1 cellular context compared by ENCODE assay signal in the genomic region with DNA sequence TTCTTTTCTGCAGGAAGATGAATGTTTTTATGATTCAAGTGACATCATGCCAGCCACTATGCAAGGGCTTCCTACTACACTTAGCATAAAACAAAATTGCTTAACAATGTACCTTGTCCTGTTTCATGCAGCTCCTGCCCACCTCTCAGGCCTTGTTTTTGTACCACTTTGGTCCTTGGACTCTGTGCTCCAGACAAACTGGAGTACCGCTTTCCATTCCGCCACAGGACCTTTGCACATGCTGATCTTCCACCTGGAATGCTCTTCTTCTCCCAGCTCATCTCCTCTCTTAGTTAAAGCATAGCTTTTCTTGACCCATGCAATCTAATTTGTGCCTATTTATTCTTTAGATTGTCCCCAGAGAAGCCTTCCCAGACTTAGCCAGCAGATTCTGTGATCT.
TF ChIP-seq lines count a peak whose summit lies in the region.

No MANE protein-coding gene starts in this region.

TF ChIP-seq in HepG2, 621 proteins besides CTCF, POLR2A, EP300 and RAD21 (continued from another document and continues in another):
- TF ChIP-seq, protein P1, sequence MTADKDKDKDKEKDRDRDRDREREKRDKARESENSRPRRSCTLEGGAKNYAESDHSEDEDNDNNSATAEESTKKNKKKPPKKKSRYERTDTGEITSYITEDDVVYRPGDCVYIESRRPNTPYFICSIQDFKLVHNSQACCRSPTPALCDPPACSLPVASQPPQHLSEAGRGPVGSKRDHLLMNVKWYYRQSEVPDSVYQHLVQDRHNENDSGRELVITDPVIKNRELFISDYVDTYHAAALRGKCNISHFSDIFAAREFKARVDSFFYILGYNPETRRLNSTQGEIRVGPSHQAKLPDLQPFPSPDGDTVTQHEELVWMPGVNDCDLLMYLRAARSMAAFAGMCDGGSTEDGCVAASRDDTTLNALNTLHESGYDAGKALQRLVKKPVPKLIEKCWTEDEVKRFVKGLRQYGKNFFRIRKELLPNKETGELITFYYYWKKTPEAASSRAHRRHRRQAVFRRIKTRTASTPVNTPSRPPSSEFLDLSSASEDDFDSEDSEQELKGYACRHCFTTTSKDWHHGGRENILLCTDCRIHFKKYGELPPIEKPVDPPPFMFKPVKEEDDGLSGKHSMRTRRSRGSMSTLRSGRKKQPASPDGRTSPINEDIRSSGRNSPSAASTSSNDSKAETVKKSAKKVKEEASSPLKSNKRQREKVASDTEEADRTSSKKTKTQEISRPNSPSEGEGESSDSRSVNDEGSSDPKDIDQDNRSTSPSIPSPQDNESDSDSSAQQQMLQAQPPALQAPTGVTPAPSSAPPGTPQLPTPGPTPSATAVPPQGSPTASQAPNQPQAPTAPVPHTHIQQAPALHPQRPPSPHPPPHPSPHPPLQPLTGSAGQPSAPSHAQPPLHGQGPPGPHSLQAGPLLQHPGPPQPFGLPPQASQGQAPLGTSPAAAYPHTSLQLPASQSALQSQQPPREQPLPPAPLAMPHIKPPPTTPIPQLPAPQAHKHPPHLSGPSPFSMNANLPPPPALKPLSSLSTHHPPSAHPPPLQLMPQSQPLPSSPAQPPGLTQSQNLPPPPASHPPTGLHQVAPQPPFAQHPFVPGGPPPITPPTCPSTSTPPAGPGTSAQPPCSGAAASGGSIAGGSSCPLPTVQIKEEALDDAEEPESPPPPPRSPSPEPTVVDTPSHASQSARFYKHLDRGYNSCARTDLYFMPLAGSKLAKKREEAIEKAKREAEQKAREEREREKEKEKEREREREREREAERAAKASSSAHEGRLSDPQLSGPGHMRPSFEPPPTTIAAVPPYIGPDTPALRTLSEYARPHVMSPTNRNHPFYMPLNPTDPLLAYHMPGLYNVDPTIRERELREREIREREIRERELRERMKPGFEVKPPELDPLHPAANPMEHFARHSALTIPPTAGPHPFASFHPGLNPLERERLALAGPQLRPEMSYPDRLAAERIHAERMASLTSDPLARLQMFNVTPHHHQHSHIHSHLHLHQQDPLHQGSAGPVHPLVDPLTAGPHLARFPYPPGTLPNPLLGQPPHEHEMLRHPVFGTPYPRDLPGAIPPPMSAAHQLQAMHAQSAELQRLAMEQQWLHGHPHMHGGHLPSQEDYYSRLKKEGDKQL (CRISPR knock-in tag; IDR thresholded peaks at IDR 0.05; ENCODE audit: low read depth), result no peak
- TF ChIP-seq IKZF4 (CRISPR knock-in tag; IDR thresholded peaks at IDR 0.05; ENCODE audit: borderline replicate concordance, low read depth, not compliant biosample characterization) (no peak), TEAD3 (CRISPR knock-in tag; optimal IDR thresholded peaks at IDR 0.05; ENCODE audit: borderline replicate concordance) (peak; percentile 41), CBX1 (IDR thresholded peaks at IDR 0.05; ENCODE audit: low read depth) (no peak), ZNF616 (CRISPR knock-in tag; IDR thresholded peaks at IDR 0.05; ENCODE audit: low read depth) (no peak), PAWR (CRISPR knock-in tag; IDR thresholded peaks at IDR 0.05; ENCODE audit: borderline replicate concordance) (no peak), HES4 (CRISPR knock-in tag; IDR thresholded peaks at IDR 0.05; ENCODE audit: borderline replicate concordance) (no peak), KDM3A (CRISPR knock-in tag; IDR thresholded peaks at IDR 0.05; ENCODE audit: low read depth) (no peak), ZNF792 (CRISPR knock-in tag; IDR thresholded peaks at IDR 0.05) (no peak), HOXA5 (CRISPR knock-in tag; IDR thresholded peaks at IDR 0.05) (no peak), ZNF7 (CRISPR knock-in tag; IDR thresholded peaks at IDR 0.05) (no peak), EZH2 (conservative IDR thresholded peaks at IDR 0.05; ENCODE audit: low read depth, low read length) (no peak), ATF7-NPFF (CRISPR knock-in tag; IDR thresholded peaks at IDR 0.05; ENCODE audit: low read depth) (no peak), ZNF343 (CRISPR knock-in tag; IDR thresholded peaks at IDR 0.05) (no peak), AKAP8 (CRISPR knock-in tag; IDR thresholded peaks at IDR 0.05) (no peak), SIX4 (CRISPR knock-in tag; IDR thresholded peaks at IDR 0.05) (no peak), ZMYM2 (CRISPR knock-in tag; IDR thresholded peaks at IDR 0.05) (peak; percentile 90), CEBPG (CRISPR knock-in tag; IDR thresholded peaks at IDR 0.05) (peak; percentile 39; the same call in 1 of the 2 replicates), REPIN1 (CRISPR knock-in tag; IDR thresholded peaks at IDR 0.05; ENCODE audit: borderline replicate concordance, low read depth) (no peak), ZNF558 (CRISPR knock-in tag; IDR thresholded peaks at IDR 0.05; ENCODE audit: borderline replicate concordance) (no peak), CEBPB (IDR thresholded peaks at IDR 0.05; ENCODE audit: borderline replicate concordance, low read depth, low read length) (peak; percentile 34; the same call in 1 of the 2 replicates), TARDBP (CRISPR knock-in tag; IDR thresholded peaks at IDR 0.05) (peak; percentile 25; the same call in 1 of the 2 replicates), SALL1 (CRISPR knock-in tag; IDR thresholded peaks at IDR 0.05) (peak; percentile 76), FOXA3 (CRISPR knock-in tag; IDR thresholded peaks at IDR 0.05) (no peak), ZNF749 (CRISPR knock-in tag; IDR thresholded peaks at IDR 0.05; ENCODE audit: borderline replicate concordance) (no peak), NR3C1 (CRISPR knock-in tag; IDR thresholded peaks at IDR 0.05) (no peak)
- TF ChIP-seq, protein P2, sequence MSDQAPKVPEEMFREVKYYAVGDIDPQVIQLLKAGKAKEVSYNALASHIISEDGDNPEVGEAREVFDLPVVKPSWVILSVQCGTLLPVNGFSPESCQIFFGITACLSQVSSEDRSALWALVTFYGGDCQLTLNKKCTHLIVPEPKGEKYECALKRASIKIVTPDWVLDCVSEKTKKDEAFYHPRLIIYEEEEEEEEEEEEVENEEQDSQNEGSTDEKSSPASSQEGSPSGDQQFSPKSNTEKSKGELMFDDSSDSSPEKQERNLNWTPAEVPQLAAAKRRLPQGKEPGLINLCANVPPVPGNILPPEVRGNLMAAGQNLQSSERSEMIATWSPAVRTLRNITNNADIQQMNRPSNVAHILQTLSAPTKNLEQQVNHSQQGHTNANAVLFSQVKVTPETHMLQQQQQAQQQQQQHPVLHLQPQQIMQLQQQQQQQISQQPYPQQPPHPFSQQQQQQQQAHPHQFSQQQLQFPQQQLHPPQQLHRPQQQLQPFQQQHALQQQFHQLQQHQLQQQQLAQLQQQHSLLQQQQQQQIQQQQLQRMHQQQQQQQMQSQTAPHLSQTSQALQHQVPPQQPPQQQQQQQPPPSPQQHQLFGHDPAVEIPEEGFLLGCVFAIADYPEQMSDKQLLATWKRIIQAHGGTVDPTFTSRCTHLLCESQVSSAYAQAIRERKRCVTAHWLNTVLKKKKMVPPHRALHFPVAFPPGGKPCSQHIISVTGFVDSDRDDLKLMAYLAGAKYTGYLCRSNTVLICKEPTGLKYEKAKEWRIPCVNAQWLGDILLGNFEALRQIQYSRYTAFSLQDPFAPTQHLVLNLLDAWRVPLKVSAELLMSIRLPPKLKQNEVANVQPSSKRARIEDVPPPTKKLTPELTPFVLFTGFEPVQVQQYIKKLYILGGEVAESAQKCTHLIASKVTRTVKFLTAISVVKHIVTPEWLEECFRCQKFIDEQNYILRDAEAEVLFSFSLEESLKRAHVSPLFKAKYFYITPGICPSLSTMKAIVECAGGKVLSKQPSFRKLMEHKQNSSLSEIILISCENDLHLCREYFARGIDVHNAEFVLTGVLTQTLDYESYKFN (CRISPR knock-in tag; conservative IDR thresholded peaks at IDR 0.05), result 0 out of 2 replicates have a peak, but pooled peaks have one; percentile 36
- TF ChIP-seq, protein P3, sequence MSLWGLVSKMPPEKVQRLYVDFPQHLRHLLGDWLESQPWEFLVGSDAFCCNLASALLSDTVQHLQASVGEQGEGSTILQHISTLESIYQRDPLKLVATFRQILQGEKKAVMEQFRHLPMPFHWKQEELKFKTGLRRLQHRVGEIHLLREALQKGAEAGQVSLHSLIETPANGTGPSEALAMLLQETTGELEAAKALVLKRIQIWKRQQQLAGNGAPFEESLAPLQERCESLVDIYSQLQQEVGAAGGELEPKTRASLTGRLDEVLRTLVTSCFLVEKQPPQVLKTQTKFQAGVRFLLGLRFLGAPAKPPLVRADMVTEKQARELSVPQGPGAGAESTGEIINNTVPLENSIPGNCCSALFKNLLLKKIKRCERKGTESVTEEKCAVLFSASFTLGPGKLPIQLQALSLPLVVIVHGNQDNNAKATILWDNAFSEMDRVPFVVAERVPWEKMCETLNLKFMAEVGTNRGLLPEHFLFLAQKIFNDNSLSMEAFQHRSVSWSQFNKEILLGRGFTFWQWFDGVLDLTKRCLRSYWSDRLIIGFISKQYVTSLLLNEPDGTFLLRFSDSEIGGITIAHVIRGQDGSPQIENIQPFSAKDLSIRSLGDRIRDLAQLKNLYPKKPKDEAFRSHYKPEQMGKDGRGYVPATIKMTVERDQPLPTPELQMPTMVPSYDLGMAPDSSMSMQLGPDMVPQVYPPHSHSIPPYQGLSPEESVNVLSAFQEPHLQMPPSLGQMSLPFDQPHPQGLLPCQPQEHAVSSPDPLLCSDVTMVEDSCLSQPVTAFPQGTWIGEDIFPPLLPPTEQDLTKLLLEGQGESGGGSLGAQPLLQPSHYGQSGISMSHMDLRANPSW (CRISPR knock-in tag; IDR thresholded peaks at IDR 0.05; ENCODE audit: borderline replicate concordance), result no peak
- TF ChIP-seq, protein P4, sequence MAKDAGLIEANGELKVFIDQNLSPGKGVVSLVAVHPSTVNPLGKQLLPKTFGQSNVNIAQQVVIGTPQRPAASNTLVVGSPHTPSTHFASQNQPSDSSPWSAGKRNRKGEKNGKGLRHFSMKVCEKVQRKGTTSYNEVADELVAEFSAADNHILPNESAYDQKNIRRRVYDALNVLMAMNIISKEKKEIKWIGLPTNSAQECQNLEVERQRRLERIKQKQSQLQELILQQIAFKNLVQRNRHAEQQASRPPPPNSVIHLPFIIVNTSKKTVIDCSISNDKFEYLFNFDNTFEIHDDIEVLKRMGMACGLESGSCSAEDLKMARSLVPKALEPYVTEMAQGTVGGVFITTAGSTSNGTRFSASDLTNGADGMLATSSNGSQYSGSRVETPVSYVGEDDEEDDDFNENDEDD (CRISPR knock-in tag; IDR thresholded peaks at IDR 0.05; ENCODE audit: borderline replicate concordance), result no peak
- TF ChIP-seq, protein P5, sequence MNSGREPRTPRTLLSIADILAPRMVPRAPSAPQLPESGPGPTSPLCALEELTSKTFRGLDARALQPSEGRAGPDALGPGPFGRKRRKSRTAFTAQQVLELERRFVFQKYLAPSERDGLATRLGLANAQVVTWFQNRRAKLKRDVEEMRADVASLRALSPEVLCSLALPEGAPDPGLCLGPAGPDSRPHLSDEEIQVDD (CRISPR knock-in tag; IDR thresholded peaks at IDR 0.05; ENCODE audit: borderline replicate concordance), result no peak
- TF ChIP-seq, protein P6, sequence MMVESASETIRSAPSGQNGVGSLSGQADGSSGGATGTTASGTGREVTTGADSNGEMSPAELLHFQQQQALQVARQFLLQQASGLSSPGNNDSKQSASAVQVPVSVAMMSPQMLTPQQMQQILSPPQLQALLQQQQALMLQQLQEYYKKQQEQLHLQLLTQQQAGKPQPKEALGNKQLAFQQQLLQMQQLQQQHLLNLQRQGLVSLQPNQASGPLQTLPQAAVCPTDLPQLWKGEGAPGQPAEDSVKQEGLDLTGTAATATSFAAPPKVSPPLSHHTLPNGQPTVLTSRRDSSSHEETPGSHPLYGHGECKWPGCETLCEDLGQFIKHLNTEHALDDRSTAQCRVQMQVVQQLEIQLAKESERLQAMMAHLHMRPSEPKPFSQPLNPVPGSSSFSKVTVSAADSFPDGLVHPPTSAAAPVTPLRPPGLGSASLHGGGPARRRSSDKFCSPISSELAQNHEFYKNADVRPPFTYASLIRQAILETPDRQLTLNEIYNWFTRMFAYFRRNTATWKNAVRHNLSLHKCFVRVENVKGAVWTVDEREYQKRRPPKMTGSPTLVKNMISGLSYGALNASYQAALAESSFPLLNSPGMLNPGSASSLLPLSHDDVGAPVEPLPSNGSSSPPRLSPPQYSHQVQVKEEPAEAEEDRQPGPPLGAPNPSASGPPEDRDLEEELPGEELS (CRISPR knock-in tag; IDR thresholded peaks at IDR 0.05), result no peak
- TF ChIP-seq, protein P7, sequence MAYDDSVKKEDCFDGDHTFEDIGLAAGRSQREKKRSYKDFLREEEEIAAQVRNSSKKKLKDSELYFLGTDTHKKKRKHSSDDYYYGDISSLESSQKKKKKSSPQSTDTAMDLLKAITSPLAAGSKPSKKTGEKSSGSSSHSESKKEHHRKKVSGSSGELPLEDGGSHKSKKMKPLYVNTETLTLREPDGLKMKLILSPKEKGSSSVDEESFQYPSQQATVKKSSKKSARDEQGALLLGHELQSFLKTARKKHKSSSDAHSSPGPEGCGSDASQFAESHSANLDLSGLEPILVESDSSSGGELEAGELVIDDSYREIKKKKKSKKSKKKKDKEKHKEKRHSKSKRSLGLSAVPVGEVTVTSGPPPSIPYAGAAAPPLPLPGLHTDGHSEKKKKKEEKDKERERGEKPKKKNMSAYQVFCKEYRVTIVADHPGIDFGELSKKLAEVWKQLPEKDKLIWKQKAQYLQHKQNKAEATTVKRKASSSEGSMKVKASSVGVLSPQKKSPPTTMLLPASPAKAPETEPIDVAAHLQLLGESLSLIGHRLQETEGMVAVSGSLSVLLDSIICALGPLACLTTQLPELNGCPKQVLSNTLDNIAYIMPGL (CRISPR knock-in tag; IDR thresholded peaks at IDR 0.05; ENCODE audit: borderline replicate concordance in 1 of 2, low read depth in 1 of 2), result no peak
- TF ChIP-seq, protein P8, sequence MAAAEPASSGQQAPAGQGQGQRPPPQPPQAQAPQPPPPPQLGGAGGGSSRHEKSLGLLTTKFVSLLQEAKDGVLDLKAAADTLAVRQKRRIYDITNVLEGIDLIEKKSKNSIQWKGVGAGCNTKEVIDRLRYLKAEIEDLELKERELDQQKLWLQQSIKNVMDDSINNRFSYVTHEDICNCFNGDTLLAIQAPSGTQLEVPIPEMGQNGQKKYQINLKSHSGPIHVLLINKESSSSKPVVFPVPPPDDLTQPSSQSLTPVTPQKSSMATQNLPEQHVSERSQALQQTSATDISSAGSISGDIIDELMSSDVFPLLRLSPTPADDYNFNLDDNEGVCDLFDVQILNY (CRISPR knock-in tag; conservative IDR thresholded peaks at IDR 0.05), result no peak
